Comparison of ENCODE assay signal across 28 cellular contexts in genomic region chr18:8232791-8233190, GRCh38.
"Had no signal": no experiment of that assay in that cellular context is flagged by ENCODE, and none has a peak within 500 bp of the region (broad histone marks: within the 10 kb centered on the region; RNA-seq: fewer than 3 reads in every experiment).

No MANE protein-coding gene starts in this region.

- H3K4me2 ChIP-seq: hepatocyte, smooth muscle cell had no signal

- H3K27me3 Mint-ChIP-seq: activated CD8-positive, alpha-beta memory T cell treated with anti-CD3 and anti-CD28 coated beads, Interleukin-2, amount 10 ng/mL, durations not matched to agents 7 days and 5 days; stimulated activated memory B cell treated with anti-CD40 and anti-IgM and Interleukin-4, amounts not matched to agents 10 μg/mL and 1 μg/mL and 100 μg/mL, for 72 hours had no signal

- H3K9me3 ChIP-seq: body of pancreas, mucosa of descending colon, sigmoid colon, transverse colon, uterus had no signal

- H3K27me3 ChIP-seq: body of pancreas, foreskin keratinocyte, hepatocyte, sigmoid colon, transverse colon, uterus had no signal

- H3K4me3 ChIP-seq: body of pancreas, hepatocyte, mucosa of descending colon, sigmoid colon, smooth muscle cell, transverse colon, uterus had no signal

- ATAC-seq: activated CD8-positive, alpha-beta memory T cell treated with anti-CD3 and anti-CD28 coated beads, Interleukin-2, amount 10 ng/mL, durations not matched to agents 7 days and 5 days; body of pancreas; foreskin keratinocyte; left colon; mucosa of descending colon; stimulated activated memory B cell treated with anti-CD40 and anti-IgM and Interleukin-4, amounts not matched to agents 10 μg/mL and 1 μg/mL and 100 μg/mL, for 72 hours had no signal

- H3K4me1 Mint-ChIP-seq: activated CD8-positive, alpha-beta memory T cell treated with anti-CD3 and anti-CD28 coated beads, Interleukin-2, amount 10 ng/mL, durations not matched to agents 7 days and 5 days; stimulated activated memory B cell treated with anti-CD40 and anti-IgM and Interleukin-4, amounts not matched to agents 10 μg/mL and 1 μg/mL and 100 μg/mL, for 72 hours had no signal

- H3K36me3 ChIP-seq: sigmoid colon, transverse colon, uterus had no signal

- H3K27ac ChIP-seq: body of pancreas, foreskin keratinocyte, hepatocyte, sigmoid colon, transverse colon, uterus had no signal

- FAIRE-seq: endometrium, islet of Langerhans had no signal

- H3K79me2 ChIP-seq: hepatocyte had no signal

- H3K4me1 ChIP-seq: body of pancreas, foreskin keratinocyte, sigmoid colon, transverse colon, uterus had no signal

- H3K27ac Mint-ChIP-seq: activated CD8-positive, alpha-beta memory T cell treated with anti-CD3 and anti-CD28 coated beads, Interleukin-2, amount 10 ng/mL, durations not matched to agents 7 days and 5 days; nephron progenitor cell; stimulated activated memory B cell treated with anti-CD40 and anti-IgM and Interleukin-4, amounts not matched to agents 10 μg/mL and 1 μg/mL and 100 μg/mL, for 72 hours; T-helper 1 cell treated with Interleukin-12 subunit alpha and Interleukin-12 subunit beta and Interleukin-4 antibody, amounts not matched to agents 30 μg/mL and 1 μg/mL, for 36 hours had no signal

- H3K36me3 Mint-ChIP-seq: activated CD8-positive, alpha-beta memory T cell treated with anti-CD3 and anti-CD28 coated beads, Interleukin-2, amount 10 ng/mL, durations not matched to agents 7 days and 5 days; stimulated activated memory B cell treated with anti-CD40 and anti-IgM and Interleukin-4, amounts not matched to agents 10 μg/mL and 1 μg/mL and 100 μg/mL, for 72 hours had no signal

- DNase-seq: activated CD4-positive, alpha-beta T cell treated with anti-CD3 and anti-CD28 coated beads for 4 hours; activated CD4-positive, alpha-beta T cell treated with anti-CD3 and anti-CD28 coated beads, Interleukin-2, amount 50 U/mL, for 48 hours; activated CD4-positive, CD25-positive, alpha-beta regulatory T cell; activated CD8-positive, alpha-beta memory T cell treated with anti-CD3 and anti-CD28 coated beads, Interleukin-2, amount 10 ng/mL, durations not matched to agents 7 days and 5 days; activated effector memory CD4-positive, alpha-beta T cell treated with anti-CD3 and anti-CD28 coated beads, Interleukin-2, amount 50 U/mL, for 16 hours; activated naive CD4-positive, alpha-beta T cell treated with anti-CD3 and anti-CD28 coated beads, Interleukin-2, amount 50 U/mL, for 16 hours; activated T-cell treated with anti-CD3 and anti-CD28 coated beads for 4 hours; anterior cingulate cortex; body of pancreas; erythroblast; foreskin keratinocyte; left colon; mesenchymal stem cell; mucosa of descending colon; nephron progenitor cell; occipital lobe; retina; sigmoid colon; stimulated activated CD4-positive, alpha-beta T cell treated with anti-CD3 and anti-CD28 coated beads, Interleukin-15, amount 100 ng/mL, for 24 hours; T1000; transverse colon; uterus had no signal

- H2AFZ ChIP-seq: hepatocyte had no signal

- H3K4me3 Mint-ChIP-seq: activated CD8-positive, alpha-beta memory T cell treated with anti-CD3 and anti-CD28 coated beads, Interleukin-2, amount 10 ng/mL, durations not matched to agents 7 days and 5 days; nephron progenitor cell; stimulated activated memory B cell treated with anti-CD40 and anti-IgM and Interleukin-4, amounts not matched to agents 10 μg/mL and 1 μg/mL and 100 μg/mL, for 72 hours; T-helper 1 cell treated with Interleukin-12 subunit alpha and Interleukin-12 subunit beta and Interleukin-4 antibody, amounts not matched to agents 30 μg/mL and 1 μg/mL, for 36 hours had no signal
